13 cellular contexts compared by ENCODE assay signal in genomic region chr17:78921437-78921971, GRCh38. TPM values are rescaled to one million over a fixed set of nuclear protein-coding genes. Genes with fewer than 3 reads are reported as not detected.
A peak's percentile ranks its signal among the peaks of the same experiment; 100 is the strongest.
DNase-seq lines count a peak whose midpoint lies in the region; ATAC-seq and TF ChIP-seq lines count a peak whose summit lies in the region.
"Had no signal": no experiment of that assay in that cellular context is flagged by ENCODE, and none has a peak within 500 bp of the region (broad histone marks: within the 10 kb centered on the region; RNA-seq: fewer than 3 reads in every experiment).

No MANE protein-coding gene starts in this region.

- peaks cover 48% of the 10 kb centered on the region for H4K20me1 ChIP-seq in hepatocyte (ENCODE audit: insufficient read depth, poor library complexity, severe bottlenecking)

- H3K27me3 Mint-ChIP-seq in CD4-positive, alpha-beta T cell: peaks cover 4% of the 10 kb centered on the region

- no peaks in the 10 kb centered on the region for H3K9me3 ChIP-seq in CD4-positive, alpha-beta T cell (ENCODE audit: control insufficient read depth, low read length)
- no peaks in the 10 kb centered on the region for H3K9me3 ChIP-seq in hepatocyte (ENCODE audit: low read depth)
- no peaks in the 10 kb centered on the region for H3K9me3 ChIP-seq in sigmoid colon
- H3K9me3 ChIP-seq: Caco-2, mucosa of descending colon had no signal

- POLR2A ChIA-PET in CD4-positive, alpha-beta T cell (lab: Charles Lee): interaction anchor here (1.0 kb wide), 1 partner anchor 31 kb away, joined by 3 read pairs; no protein-coding TSS in a partner anchor

- peaks cover 4% of the 10 kb centered on the region for H3K27me3 ChIP-seq in CD4-positive, alpha-beta T cell (ENCODE audit: control insufficient read depth, insufficient read depth, low read length)
- H3K27me3 ChIP-seq in hepatocyte (no peaks in the 10 kb centered on the region), sigmoid colon (no peaks in the 10 kb centered on the region)

- intact Hi-C loops in CD4-positive, alpha-beta T cell (cut with DNase I, micrococcal nuclease): loop anchor here (5.0 kb wide), 3 partner anchors 34 to 54 kb away; no protein-coding TSS in a partner anchor
- intact Hi-C loops in sigmoid colon (cut with DNase I): loop anchor here (5.0 kb wide), 1 partner anchor 54 kb away; no protein-coding TSS in a partner anchor

- peak overlapping the region; percentile 57 for H3K4me2 ChIP-seq in hepatocyte

- no peak for DNase-seq in CD4-positive, alpha-beta T cell
- DNase-seq in astrocyte of the hippocampus (ENCODE audit: low read depth, low spot score) (peak; percentile 67), hepatocyte (ENCODE audit: low spot score) (no peak), sigmoid colon (peak; percentile 89), hepatic stellate cell (ENCODE audit: low spot score) (no peak), cortex of kidney (lab: John Stamatoyannopoulos, UW) (no peak), Kasumi-1 (lab: John Stamatoyannopoulos, UW) (no peak)
- DNase-seq: activated naive CD4-positive, alpha-beta T cell treated with Interleukin-2 at 50 U/mL for 16 hours; Caco-2; mucosa of descending colon; MV-4-11 had no signal

- no peak overlapping the region for H3K27ac ChIP-seq in CD4-positive, alpha-beta T cell (ENCODE audit: low read depth, low read length)
- H3K27ac ChIP-seq in hepatocyte: peak overlapping the region; percentile 55
- H3K27ac ChIP-seq in sigmoid colon: peak overlapping the region; percentile 97 to 100 (median 99)

- no peaks in the 10 kb centered on the region for H3K36me3 Mint-ChIP-seq in CD4-positive, alpha-beta T cell (ENCODE audit: low read depth)

- H3K9me2 ChIP-seq in hepatocyte (replicated peaks; ENCODE audit: insufficient read depth): no peaks in the 10 kb centered on the region

- no peak for TF ChIP-seq EP300 in sigmoid colon (IDR thresholded peaks at IDR 0.05)

- ATAC-seq in CD4-positive, alpha-beta T cell (ENCODE audit: poor library complexity): no peak
- no peak for ATAC-seq in GM18502 (IDR thresholded peaks at IDR 0.05; ENCODE audit: poor library complexity, unreplicated experiment)
- ATAC-seq: esophagus mucosa, mucosa of descending colon had no signal

- H3K36me3 ChIP-seq in hepatocyte (replicated peaks; ENCODE audit: insufficient read depth, low read depth): no peaks in the 10 kb centered on the region
- H3K36me3 ChIP-seq in sigmoid colon: no peaks in the 10 kb centered on the region

- H3K4me3 Mint-ChIP-seq in CD4-positive, alpha-beta T cell: no peak overlapping the region

- H3K27ac Mint-ChIP-seq in CD4-positive, alpha-beta T cell: peak overlapping the region; percentile 25

- no peak overlapping the region for H2AFZ ChIP-seq in hepatocyte

- CTCF ChIA-PET in CD4-positive, alpha-beta T cell (lab: Charles Lee): no interaction called here

- H3K79me2 ChIP-seq in hepatocyte: peaks cover 80% of the 10 kb centered on the region

- H3K9me3 Mint-ChIP-seq in CD4-positive, alpha-beta T cell: no peaks in the 10 kb centered on the region

- TF ChIP-seq CTCF in CD4-positive, alpha-beta T cell (IDR thresholded peaks at IDR 0.05): no peak
- TF ChIP-seq CTCF in hepatocyte (IDR thresholded peaks at IDR 0.05; ENCODE audit: poor library complexity) (no peak), sigmoid colon (IDR thresholded peaks at IDR 0.05) (no peak)

- H3K4me1 Mint-ChIP-seq in CD4-positive, alpha-beta T cell (ENCODE audit: low read depth): peaks cover 36% of the 10 kb centered on the region

- TF ChIP-seq POLR2A in sigmoid colon (IDR thresholded peaks at IDR 0.05): no peak

- no peak overlapping the region for H3K4me3 ChIP-seq in hepatocyte
- H3K4me3 ChIP-seq in sigmoid colon: peak overlapping the region in 2 of 4 donors; percentile 85 to 93
- H3K4me3 ChIP-seq: mucosa of descending colon had no signal

- WGBS in hepatocyte (ENCODE audit: low lambda C conversion rate, missing lambda C conversion rate): 83% methylated on average over 8 of the region's 8 CpGs
- WGBS in sigmoid colon, 2 donors: 77 to 87% methylated on average over 8 of the region's 8 CpGs

- H3K4me1 ChIP-seq in hepatocyte (ENCODE audit: insufficient read depth) (peaks cover 15% of the 10 kb centered on the region), sigmoid colon (peaks cover 0 to 83% (median 76%) of the 10 kb centered on the region in 4 donors)

RNA-seq across cellular contexts. Expression of gene TIMP2, which starts 3.7 kb away (rescaled TPM):
- total RNA-seq in CD4-positive, alpha-beta T cell: 1 to 10 TPM; 6.2 to 7.0 TPM
- total RNA-seq in hepatocyte (54.7 and 63.3 TPM in 2 replicates), sigmoid colon (100 to 1,000 TPM; 142 to 227 (median 151) TPM)
- polyA plus RNA-seq in hepatocyte (20.9 and 23.3 TPM in 2 replicates), sigmoid colon (10 to 100 TPM; 16.4 to 58.8 (median 47.4) TPM)

RNA-seq across cellular contexts. Expression of gene CEP295NL, which starts 18.5 kb away (rescaled TPM):
- total RNA-seq in CD4-positive, alpha-beta T cell: 1 to 10 TPM; 2.6 to 2.7 TPM
- 0.44 and 0.97 TPM in 2 replicates for total RNA-seq in hepatocyte
- polyA plus RNA-seq in hepatocyte: 0.17 and 0.91 TPM in 2 replicates
- 10 to 100 TPM in 1 of 4 donors, 1 to 10 TPM in 3; 1.3 to 13.8 (median 2.3) TPM for total RNA-seq in sigmoid colon
- under 1 TPM in 1 of 3 donors, not detected in 2; 0.89 TPM for polyA plus RNA-seq in sigmoid colon

RNA-seq across cellular contexts. Expression of gene LGALS3BP, which starts 58.2 kb away (rescaled TPM):
- total RNA-seq in CD4-positive, alpha-beta T cell: 10 to 100 TPM; 38.8 to 41.0 TPM
- 224 and 305 TPM in 2 replicates for total RNA-seq in hepatocyte
- polyA plus RNA-seq in hepatocyte: 787 and 811 TPM in 2 replicates
- 100 to 1,000 TPM; 134 to 277 (median 186) TPM for total RNA-seq in sigmoid colon
- polyA plus RNA-seq in sigmoid colon: 100 to 1,000 TPM in 2 of 3 donors, 10 to 100 TPM in 1; 92.5 to 415 (median 138) TPM

Comparison
In these comparisons a context has a peak if more than half of its experiments do, and no peak if none do; other contexts are left out.
1. DNase-seq: peak in astrocyte of the hippocampus (single experiment) and sigmoid colon (single experiment); none in CD4-positive, alpha-beta T cell (0 of 10), hepatocyte (single experiment), hepatic stellate cell (single experiment), cortex of kidney (single experiment) and Kasumi-1 (0 of 2).